1 cellular context compared by ENCODE assay signal in the genomic region with DNA sequence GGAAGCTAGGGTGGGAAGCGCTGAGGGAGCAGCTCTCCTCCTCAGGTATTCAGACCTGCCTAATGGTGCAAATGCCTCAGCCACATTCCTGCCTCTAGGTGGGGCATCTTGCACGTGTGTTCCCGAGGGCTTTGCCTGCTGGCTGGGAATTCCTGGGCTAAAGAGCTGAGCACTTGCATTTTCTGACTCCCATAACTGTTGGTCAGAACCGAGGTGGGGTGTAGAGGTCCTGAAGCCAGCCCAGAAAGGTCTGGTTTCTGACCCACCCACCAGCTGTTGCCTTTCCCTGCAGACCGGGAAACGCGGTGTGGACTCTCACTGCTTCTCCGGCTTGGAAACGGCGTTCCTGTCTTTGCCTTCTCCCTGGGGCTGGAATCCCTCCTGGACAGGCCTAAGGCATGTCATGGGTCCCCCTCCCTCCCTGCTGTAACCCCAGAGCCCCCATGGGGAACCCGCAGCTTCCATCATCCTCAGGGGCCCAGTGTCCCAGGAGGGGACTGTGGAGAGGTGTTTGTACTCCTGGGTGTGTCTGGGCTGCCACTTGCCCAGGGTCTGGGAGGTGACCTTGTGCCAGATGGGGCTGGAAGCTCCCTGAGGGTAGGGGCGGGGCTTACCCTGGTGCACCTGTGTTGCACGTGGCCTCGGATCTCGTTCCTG.
TF ChIP-seq lines count a peak whose summit lies in the region.

No MANE protein-coding gene starts in this region.

TF ChIP-seq in IMR-90, 13 proteins besides CTCF, POLR2A, EP300 and RAD21 (continued from another document):
- TF ChIP-seq, protein P1, sequence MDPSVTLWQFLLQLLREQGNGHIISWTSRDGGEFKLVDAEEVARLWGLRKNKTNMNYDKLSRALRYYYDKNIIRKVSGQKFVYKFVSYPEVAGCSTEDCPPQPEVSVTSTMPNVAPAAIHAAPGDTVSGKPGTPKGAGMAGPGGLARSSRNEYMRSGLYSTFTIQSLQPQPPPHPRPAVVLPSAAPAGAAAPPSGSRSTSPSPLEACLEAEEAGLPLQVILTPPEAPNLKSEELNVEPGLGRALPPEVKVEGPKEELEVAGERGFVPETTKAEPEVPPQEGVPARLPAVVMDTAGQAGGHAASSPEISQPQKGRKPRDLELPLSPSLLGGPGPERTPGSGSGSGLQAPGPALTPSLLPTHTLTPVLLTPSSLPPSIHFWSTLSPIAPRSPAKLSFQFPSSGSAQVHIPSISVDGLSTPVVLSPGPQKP (IDR thresholded peaks at IDR 0.05; ENCODE audit: borderline replicate concordance, low read depth, low read length), result no peak
- peak; percentile 65 for TF ChIP-seq SMC3 (IDR thresholded peaks at IDR 0.05; ENCODE audit: low read depth, low read length)
